23 cellular contexts compared by ENCODE assay signal in the genomic region with DNA sequence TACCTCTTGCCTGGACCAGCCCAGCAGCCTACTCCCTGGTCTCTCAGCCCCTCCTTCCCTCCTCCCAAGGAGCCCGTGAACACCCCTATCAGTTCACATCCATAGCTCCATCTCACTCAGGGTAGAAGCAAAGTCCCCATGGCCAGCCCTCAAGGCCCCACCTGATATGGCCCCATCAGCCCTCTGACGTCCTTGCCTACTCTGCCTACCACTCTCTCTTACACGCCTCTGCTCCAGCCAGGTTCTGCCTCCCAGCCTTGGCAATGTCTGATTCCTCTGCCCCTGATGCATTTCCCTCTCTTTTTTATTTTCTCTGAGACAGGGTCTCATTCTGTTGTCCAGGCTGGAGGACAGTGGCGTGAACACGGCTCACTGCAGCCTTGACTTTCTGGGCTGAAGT. TPM values are rescaled to one million over a fixed set of nuclear protein-coding genes. Genes with fewer than 3 reads are reported as not detected.
A peak's percentile ranks its signal among the peaks of the same experiment; 100 is the strongest.
DNase-seq lines count a peak whose midpoint lies in the region; ATAC-seq and TF ChIP-seq lines count a peak whose summit lies in the region.
"Had no signal": no experiment of that assay in that cellular context is flagged by ENCODE, and none has a peak within 500 bp of the region (broad histone marks: within the 10 kb centered on the region; RNA-seq: fewer than 3 reads in every experiment).

No MANE protein-coding gene starts in this region.

- no peak overlapping the region for H3K14ac ChIP-seq in trophoblast cell (ENCODE audit: low read length)

- no peaks in the 10 kb centered on the region for H3K36me3 ChIP-seq in GM23338 (ENCODE audit: insufficient read depth)
- peaks cover 0 to 4% of the 10 kb centered on the region in 2 donors for H3K36me3 ChIP-seq in body of pancreas (replicated peaks in 1 of 2; ENCODE audit: insufficient read depth in 1 of 2, low read depth in 2 of 2)
- H3K36me3 ChIP-seq in trophoblast cell (ENCODE audit: control insufficient read depth in 1 of 2, insufficient read depth in 2 of 2, low read length in 2 of 2): peaks cover 5% of the 10 kb centered on the region in 2 experiments
- H3K36me3 ChIP-seq: BE2C, SJCRH30 had no signal

- no peaks in the 10 kb centered on the region for H3K27me3 ChIP-seq in GM23338 (ENCODE audit: insufficient read depth)
- H3K27me3 ChIP-seq in body of pancreas: no peaks in the 10 kb centered on the region
- no peaks in the 10 kb centered on the region for H3K27me3 ChIP-seq in trophoblast cell (ENCODE audit: insufficient read depth, low read length)
- H3K27me3 ChIP-seq: BE2C, Peyer's patch had no signal

- H3K4me1 ChIP-seq in GM23338 (ENCODE audit: insufficient read depth) (peaks cover 5% of the 10 kb centered on the region; the same call in 1 of the 2 replicates), body of pancreas (no peaks in the 10 kb centered on the region), trophoblast cell (ENCODE audit: control insufficient read depth in 1 of 2, insufficient read depth in 2 of 2, low read length in 2 of 2) (no peaks in the 10 kb centered on the region)
- H3K4me1 ChIP-seq: BE2C, Peyer's patch, SJCRH30 had no signal

- POLR2A ChIA-PET in activated CD4-positive, alpha-beta memory T cell treated with anti-CD3 and anti-CD28 coated beads for 36 hours (lab: Charles Lee): interaction anchor here (0.6 to 0.9 kb wide), 2 partner anchors 682 to 1271 kb away, joined by 3 read pairs; no protein-coding TSS in a partner anchor

- no peak overlapping the region for H3K4ac ChIP-seq in trophoblast cell (ENCODE audit: low read depth, low read length)

- H2BK5ac ChIP-seq in trophoblast cell (ENCODE audit: low read depth, low read length, poor library complexity): no peak overlapping the region

- peak overlapping the region; percentile 7 for H3K9ac ChIP-seq in trophoblast cell (ENCODE audit: low read length)

- H3K9me3 Mint-ChIP-seq in GM23338: no peaks in the 10 kb centered on the region
- no peaks in the 10 kb centered on the region for H3K9me3 Mint-ChIP-seq in activated CD4-positive, alpha-beta memory T cell treated with anti-CD3 and anti-CD28 coated beads for 36 hours
- H3K9me3 Mint-ChIP-seq: CD4-positive, CD25-positive, alpha-beta regulatory T cell; IgD-negative memory B cell had no signal

- H3K27me3 Mint-ChIP-seq in GM23338 (ENCODE audit: insufficient read depth, low read depth, poor library complexity): peaks cover 6% of the 10 kb centered on the region
- H3K27me3 Mint-ChIP-seq in activated CD4-positive, alpha-beta memory T cell treated with anti-CD3 and anti-CD28 coated beads for 36 hours: no peaks in the 10 kb centered on the region
- H3K27me3 Mint-ChIP-seq: CD4-positive, CD25-positive, alpha-beta regulatory T cell; IgD-negative memory B cell had no signal

- CTCF ChIA-PET in activated CD4-positive, alpha-beta memory T cell treated with anti-CD3 and anti-CD28 coated beads for 36 hours (lab: Charles Lee): interaction anchor here (1.2 to 1.4 kb wide), 2 partner anchors 12 to 183 kb away, joined by 3 to 4 read pairs; no protein-coding TSS in a partner anchor

- H3K23ac ChIP-seq in trophoblast cell (ENCODE audit: low read length): no peak overlapping the region

- intact Hi-C loops in body of pancreas (cut with DNase I): no loop called here
- intact Hi-C loops in activated CD4-positive, alpha-beta memory T cell treated with anti-CD3 and anti-CD28 coated beads for 36 hours (cut with micrococcal nuclease): no loop called here

- no peaks in the 10 kb centered on the region for H4K20me1 ChIP-seq in GM23338 (replicated peaks; ENCODE audit: insufficient read depth)

- H3K9me2 ChIP-seq in GM23338 (ENCODE audit: insufficient read depth): no peaks in the 10 kb centered on the region

- TF ChIP-seq POLR2A in body of pancreas (IDR thresholded peaks at IDR 0.05): no peak

- no peak overlapping the region for H2AK5ac ChIP-seq in trophoblast cell (ENCODE audit: low read length)

- peaks cover 10% of the 10 kb centered on the region for H3K4me1 Mint-ChIP-seq in GM23338
- H3K4me1 Mint-ChIP-seq in activated CD4-positive, alpha-beta memory T cell treated with anti-CD3 and anti-CD28 coated beads for 36 hours (ENCODE audit: low read depth): no peaks in the 10 kb centered on the region
- H3K4me1 Mint-ChIP-seq: CD4-positive, CD25-positive, alpha-beta regulatory T cell had no signal

- TF ChIP-seq CTCF in 22Rv1 (IDR thresholded peaks at IDR 0.05): no peak
- no peak for TF ChIP-seq CTCF in GM23338 (conservative IDR thresholded peaks at IDR 0.05; ENCODE audit: low read depth in 2 of 2)
- no peak for TF ChIP-seq CTCF in body of pancreas (IDR thresholded peaks at IDR 0.05)
- TF ChIP-seq CTCF in omental fat pad (IDR thresholded peaks at IDR 0.05): no peak

- no peak overlapping the region for H3K27ac Mint-ChIP-seq in GM23338
- no peak overlapping the region for H3K27ac Mint-ChIP-seq in activated CD4-positive, alpha-beta memory T cell treated with anti-CD3 and anti-CD28 coated beads for 36 hours
- H3K27ac Mint-ChIP-seq: CD4-positive, CD25-positive, alpha-beta regulatory T cell; IgD-negative memory B cell had no signal

- no peak overlapping the region for H4K12ac ChIP-seq in trophoblast cell (ENCODE audit: low read depth, low read length)

- H3K36me3 Mint-ChIP-seq in GM23338 (ENCODE audit: low read depth): no peaks in the 10 kb centered on the region; the same call in 2 of the 3 replicates
- no peaks in the 10 kb centered on the region for H3K36me3 Mint-ChIP-seq in activated CD4-positive, alpha-beta memory T cell treated with anti-CD3 and anti-CD28 coated beads for 36 hours

- H3K79me2 ChIP-seq in GM23338 (replicated peaks; ENCODE audit: insufficient read depth) (no peaks in the 10 kb centered on the region), trophoblast cell (ENCODE audit: control insufficient read depth, insufficient read depth, low read length, poor library complexity) (no peaks in the 10 kb centered on the region)

- ATAC-seq in GM23338: peak; percentile 23; the same call in 2 of the 3 replicates
- peak; percentile 18 for ATAC-seq in body of pancreas
- no peak for ATAC-seq in omental fat pad (ENCODE audit: low FRiP score)
- no peak for ATAC-seq in HG02870 (IDR thresholded peaks at IDR 0.05; ENCODE audit: unreplicated experiment)

- WGBS in body of pancreas, 2 donors: 60 to 65% methylated on average over 5 of the region's 5 CpGs
- no CpG with 5 or more reads among the region's 5 CpGs for WGBS in trophoblast cell (ENCODE audit: extremely low coverage, insufficient coverage, insufficient read length)

- H2BK12ac ChIP-seq in trophoblast cell (ENCODE audit: low read length): no peak overlapping the region

- H3K9me3 ChIP-seq in body of pancreas (no peaks in the 10 kb centered on the region), trophoblast cell (ENCODE audit: insufficient read depth, low read depth, low read length) (no peaks in the 10 kb centered on the region)
- H3K9me3 ChIP-seq: BE2C, Peyer's patch, SJCRH30 had no signal

- no peak overlapping the region for H3K4me3 ChIP-seq in GM23338
- H3K4me3 ChIP-seq in body of pancreas: no peak overlapping the region
- H3K4me3 ChIP-seq in trophoblast cell (ENCODE audit: low read depth, low read length): no peak overlapping the region
- H3K4me3 ChIP-seq: Peyer's patch, SJCRH30 had no signal

- no peak overlapping the region for H2BK120ac ChIP-seq in trophoblast cell (ENCODE audit: insufficient read depth, low read length, poor library complexity)

- H3F3A ChIP-seq in GM23338 (replicated peaks; ENCODE audit: low read depth): no peaks in the 10 kb centered on the region

- no peak for DNase-seq in GM23338 (ENCODE audit: low spot score)
- no peak for DNase-seq in body of pancreas
- no peak for DNase-seq in trophoblast cell
- no peak for DNase-seq in omental fat pad (ENCODE audit: low spot score)
- no peak for DNase-seq in activated CD4-positive, alpha-beta memory T cell treated with anti-CD3 and anti-CD28 coated beads for 36 hours
- DNase-seq: BE2C; CD4-positive, CD25-positive, alpha-beta regulatory T cell; DMS 273 treated with DMSO at 0.1 percent for 48 hours; DMS79 treated with DMSO at 0.1 percent for 48 hours; H7; Karpas-422; MV-4-11; NCI-H1105 treated with DMSO at 0.1 percent for 48 hours; NCI-H1694; NCI-H2081 treated with DMSO at 0.1 percent for 48 hours; NCI-H2171 treated with DMSO at 0.1 percent for 48 hours; NCI-H446; NCI-H526; Peyer's patch; SJCRH30 had no signal

- H2AFZ ChIP-seq in GM23338 (no peak overlapping the region), trophoblast cell (ENCODE audit: insufficient read depth, low read length, poor library complexity) (no peak overlapping the region)

- H3K4me2 ChIP-seq in GM23338: no peak overlapping the region
- H3K4me2 ChIP-seq in trophoblast cell (ENCODE audit: low read length): no peak overlapping the region

- H4K8ac ChIP-seq in trophoblast cell (ENCODE audit: low read depth, low read length): no peak overlapping the region

- no peak overlapping the region for H3K18ac ChIP-seq in trophoblast cell (ENCODE audit: low read length)

- no peak overlapping the region; the same call in 2 of the 3 replicates for H3K4me3 Mint-ChIP-seq in GM23338
- no peak overlapping the region for H3K4me3 Mint-ChIP-seq in activated CD4-positive, alpha-beta memory T cell treated with anti-CD3 and anti-CD28 coated beads for 36 hours

- H3K79me1 ChIP-seq in trophoblast cell (ENCODE audit: low read length): no peaks in the 10 kb centered on the region

- no peak overlapping the region for H4K91ac ChIP-seq in trophoblast cell (ENCODE audit: low read depth, low read length)

- H3K27ac ChIP-seq in 22Rv1 (0 out of 2 replicates have a peak overlapping the region, but pooled peaks have one; percentile 60), GM23338 (ENCODE audit: low read depth) (no peak overlapping the region), body of pancreas (no peak overlapping the region), trophoblast cell (ENCODE audit: low read depth, low read length) (no peak overlapping the region)
- H3K27ac ChIP-seq: Peyer's patch, SJCRH30 had no signal

RNA-seq across cellular contexts. Expression of a gene that starts 7.9 kb away (rescaled TPM):
- total RNA-seq in GM23338 (2014; rRNA removed; shearing (Covaris generic)): 15.4 and 21.3 TPM in 2 replicates
- polyA plus RNA-seq in GM23338 (2016; fragmentation: Nextera tagmentation; extraction: Ambion mirVana): 24.1 and 27.9 TPM in 2 replicates
- 10 to 100 TPM in 1 of 2 donors, 1 to 10 TPM in 1; 5.7 to 10.2 TPM for total RNA-seq in body of pancreas
- 30.6 and 31.9 TPM in 2 replicates for polyA plus RNA-seq in trophoblast cell (2013)
- total RNA-seq in omental fat pad: 10 to 100 TPM; 18.5 to 37.3 (median 23.7) TPM
- total RNA-seq in activated CD4-positive, alpha-beta memory T cell treated with anti-CD3 and anti-CD28 coated beads for 36 hours: 10 to 100 TPM; 12.1 to 13.1 TPM

RNA-seq across cellular contexts. Expression of a gene that starts 13.5 kb away (rescaled TPM):
- 51.7 and 53.7 TPM in 2 replicates for total RNA-seq in GM23338 (2014; rRNA removed; shearing (Covaris generic))
- polyA plus RNA-seq in GM23338 (2016; fragmentation: Nextera tagmentation; extraction: Ambion mirVana): 43.7 and 45.6 TPM in 2 replicates
- 100 to 1,000 TPM in 1 of 2 donors, 10 to 100 TPM in 1; 79.8 to 109 TPM for total RNA-seq in body of pancreas
- 69.2 and 70.1 TPM in 2 replicates for polyA plus RNA-seq in trophoblast cell (2013)
- total RNA-seq in omental fat pad: 100 to 1,000 TPM; 240 to 419 (median 329) TPM
- total RNA-seq in activated CD4-positive, alpha-beta memory T cell treated with anti-CD3 and anti-CD28 coated beads for 36 hours: 10 to 100 TPM; 34.6 to 37.6 TPM

RNA-seq across cellular contexts. Expression of a gene that starts 14.8 kb away (rescaled TPM):
- 2.3 and 4.5 TPM in 2 replicates for total RNA-seq in GM23338 (2014; rRNA removed; shearing (Covaris generic))
- polyA plus RNA-seq in GM23338 (2016; fragmentation: Nextera tagmentation; extraction: Ambion mirVana): 1.6 and 2.2 TPM in 2 replicates
- 1 to 10 TPM; 1.8 to 6.3 TPM for total RNA-seq in body of pancreas
- 0.30 and 0.33 TPM in 2 replicates for polyA plus RNA-seq in trophoblast cell (2013)
- 1 to 10 TPM; 1.4 to 3.2 (median 3.0) TPM for total RNA-seq in omental fat pad
- 1 to 10 TPM in 1 of 2 experiments, under 1 TPM in 1; 0.53 to 1.2 TPM for total RNA-seq in activated CD4-positive, alpha-beta memory T cell treated with anti-CD3 and anti-CD28 coated beads for 36 hours
- total RNA-seq: CD4-positive, CD25-positive, alpha-beta regulatory T cell had no signal
- polyA plus RNA-seq: CD4-positive, CD25-positive, alpha-beta regulatory T cell; IgD-negative memory B cell had no signal

RNA-seq across cellular contexts. Expression of a gene that starts 26.2 kb away (rescaled TPM):
- 5.1 and 9.1 TPM in 2 replicates for total RNA-seq in GM23338 (2014; rRNA removed; shearing (Covaris generic))
- polyA plus RNA-seq in GM23338 (2016; fragmentation: Nextera tagmentation; extraction: Ambion mirVana): 4.6 and 5.0 TPM in 2 replicates
- total RNA-seq in body of pancreas (1 to 10 TPM; 6.9 to 7.3 TPM), omental fat pad (10 to 100 TPM; 18.9 to 80.9 (median 37.7) TPM)
- 9.6 and 10.1 TPM in 2 replicates for polyA plus RNA-seq in trophoblast cell (2013)
- 10 to 100 TPM; 11.5 to 12.6 TPM for total RNA-seq in activated CD4-positive, alpha-beta memory T cell treated with anti-CD3 and anti-CD28 coated beads for 36 hours

RNA-seq across cellular contexts. Expression of a gene that starts 38.8 kb away (rescaled TPM):
- 4.2 and 4.3 TPM in 2 replicates for total RNA-seq in GM23338 (2014; rRNA removed; shearing (Covaris generic))
- 4.1 and 4.2 TPM in 2 replicates for polyA plus RNA-seq in GM23338 (2016; fragmentation: Nextera tagmentation; extraction: Ambion mirVana)
- 10 to 100 TPM in 1 of 2 donors, 1 to 10 TPM in 1; 5.7 to 14.8 TPM for total RNA-seq in body of pancreas
- polyA plus RNA-seq in trophoblast cell (2013): 1.9 and 2.0 TPM in 2 replicates
- total RNA-seq in omental fat pad: 1 to 10 TPM; 2.2 to 6.1 (median 4.3) TPM
- 1 to 10 TPM; 1.2 to 1.7 TPM for total RNA-seq in activated CD4-positive, alpha-beta memory T cell treated with anti-CD3 and anti-CD28 coated beads for 36 hours

Comparison
In these comparisons a context has a peak if more than half of its experiments do, and no peak if none do; other contexts are left out.
1. ATAC-seq: peak in GM23338 (single experiment) and body of pancreas (single experiment); none in omental fat pad (single experiment) and HG02870 (single experiment).